Comparison of ENCODE assay signal across 6 cellular contexts in the genomic region with DNA sequence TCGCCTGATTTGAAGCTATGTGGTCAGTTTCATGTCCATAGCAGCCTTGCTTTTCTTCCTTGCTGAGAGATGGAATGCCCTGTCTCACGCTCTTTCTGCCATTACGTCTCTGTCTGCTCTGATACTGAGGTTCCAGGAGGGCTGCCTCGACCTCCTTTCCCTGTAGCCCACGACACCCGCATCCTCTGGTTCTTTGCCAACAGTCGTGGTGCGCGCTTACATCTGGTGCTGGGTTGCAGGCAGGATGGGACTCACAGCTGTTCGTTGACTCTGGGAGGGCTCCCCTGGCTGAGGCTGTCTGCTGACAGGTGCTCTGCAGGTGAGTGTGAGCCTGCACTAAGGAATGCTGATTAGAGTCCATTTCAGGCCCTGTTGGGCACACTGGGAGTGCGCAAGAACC.
A peak's percentile ranks its signal among the peaks of the same experiment; 100 is the strongest.
DNase-seq lines count a peak whose midpoint lies in the region; ATAC-seq, FAIRE-seq and TF ChIP-seq lines count a peak whose summit lies in the region.
"Not testable (repeated sequence)": the region's sequence is repeated elsewhere in the genome, so short reads cannot be mapped to it uniquely, and the experiment has no call there.

No MANE protein-coding gene starts in this region.

- not testable (repeated sequence) for TF ChIP-seq CTCF in Caco-2 (IDR thresholded peaks at IDR 0.05; ENCODE audit: insufficient read depth in 1 of 2, low read depth in 1 of 2, low read length in 1 of 2, severe bottlenecking in 1 of 2, unreplicated experiment in 1 of 2); kidney (IDR thresholded peaks at IDR 0.05; ENCODE audit: borderline replicate concordance, extremely low read depth, insufficient read depth); nephron progenitor cell (IDR thresholded peaks at IDR 0.05)

- H3K27me3 Mint-ChIP-seq in Caco-2 (ENCODE audit: insufficient read depth, unreplicated experiment); IgD-negative memory B cell; nephron progenitor cell (ENCODE audit: low read depth, poor library complexity): not testable (repeated sequence)

- not testable (repeated sequence) for H3K4me3 ChIP-seq in Caco-2 (ENCODE audit: low read depth, low read length); kidney (ENCODE audit: low read length in 2 of 2)

- H3K4me3 Mint-ChIP-seq in Caco-2 (ENCODE audit: unreplicated experiment); IgD-negative memory B cell; nephron progenitor cell; stimulated activated effector memory CD8-positive, alpha-beta T cell treated with anti-CD3 and anti-CD28 coated beads, Interleukin-12 subunit alpha, Interleukin-12 subunit beta, amount 100 ng/mL, for 72 hours: not testable (repeated sequence)

- H3K4me1 Mint-ChIP-seq in Caco-2 (ENCODE audit: low read depth, unreplicated experiment), result not testable (repeated sequence)
- H3K4me1 Mint-ChIP-seq in IgD-negative memory B cell (peaks cover 26 to 39% (median 29%) of the 10 kb centered on the region in 3 donors), nephron progenitor cell (peaks cover 12% of the 10 kb centered on the region)
- peaks cover 15% of the 10 kb centered on the region for H3K4me1 Mint-ChIP-seq in stimulated activated effector memory CD8-positive, alpha-beta T cell treated with anti-CD3 and anti-CD28 coated beads, Interleukin-12 subunit alpha, Interleukin-12 subunit beta, amount 100 ng/mL, for 72 hours

- POLR2A ChIA-PET in Caco-2 (lab: Charles Lee), result not testable (repeated sequence)

- not testable (repeated sequence) for FAIRE-seq in kidney (lab: Jason Lieb, UNC)

- H3K4me1 ChIP-seq in Caco-2; kidney (ENCODE audit: control insufficient read depth in 1 of 2, insufficient read depth in 1 of 2, low read depth in 1 of 2, low read length in 2 of 2): not testable (repeated sequence)

- intact Hi-C loops in Caco-2 (cut with micrococcal nuclease; ENCODE audit: unreplicated experiment); kidney (cut with DNase I): not testable (repeated sequence)

- H3K36me3 ChIP-seq in Caco-2 (ENCODE audit: control insufficient read depth, insufficient read depth, low read length); kidney (ENCODE audit: control insufficient read depth in 1 of 2, insufficient read depth in 2 of 2, low read length in 2 of 2): not testable (repeated sequence)

- not testable (repeated sequence) for H3K9ac ChIP-seq in kidney (ENCODE audit: low read length in 2 of 2)

- not testable (repeated sequence) for DNase-seq in Caco-2; activated naive CD4-positive, alpha-beta T cell treated with anti-CD3 and anti-CD28 coated beads, Interleukin-2, amount 50 U/mL, for 72 hours (ENCODE audit: low spot score in 2 of 2); nephron progenitor cell; stimulated activated effector memory CD8-positive, alpha-beta T cell treated with anti-CD3 and anti-CD28 coated beads, Interleukin-12 subunit alpha, Interleukin-12 subunit beta, amount 100 ng/mL, for 72 hours (ENCODE audit: low spot score in 2 of 2)
- DNase-seq in kidney, result peak; percentile 22

- H3K27ac Mint-ChIP-seq in Caco-2 (ENCODE audit: unreplicated experiment) (peak overlapping the region; percentile 3), IgD-negative memory B cell (peak overlapping the region in 2 of 3 donors; percentile 76 to 99), nephron progenitor cell (peak overlapping the region; percentile 94)
- H3K27ac Mint-ChIP-seq in activated naive CD4-positive, alpha-beta T cell treated with anti-CD3 and anti-CD28 coated beads, Interleukin-2, amount 50 U/mL, for 72 hours, result peak overlapping the region; percentile 19 to 44
- peak overlapping the region; percentile 82 for H3K27ac Mint-ChIP-seq in stimulated activated effector memory CD8-positive, alpha-beta T cell treated with anti-CD3 and anti-CD28 coated beads, Interleukin-12 subunit alpha, Interleukin-12 subunit beta, amount 100 ng/mL, for 72 hours

- not testable (repeated sequence) for ATAC-seq in activated naive CD4-positive, alpha-beta T cell treated with anti-CD3 and anti-CD28 coated beads, Interleukin-2, amount 50 U/mL, for 72 hours; stimulated activated effector memory CD8-positive, alpha-beta T cell treated with anti-CD3 and anti-CD28 coated beads, Interleukin-12 subunit alpha, Interleukin-12 subunit beta, amount 100 ng/mL, for 72 hours

- BruUV-seq in Caco-2 (replicated peaks; lab: Mats Ljungman, UMichigan), result not testable (repeated sequence)

- H3K27me3 ChIP-seq in Caco-2 (replicated peaks; ENCODE audit: control insufficient read depth, insufficient read depth, low read length), result not testable (repeated sequence)

- H3K9me3 ChIP-seq in Caco-2; kidney (ENCODE audit: control insufficient read depth in 1 of 2, low read length in 2 of 2): not testable (repeated sequence)

- not testable (repeated sequence) for H3K27ac ChIP-seq in kidney (ENCODE audit: low read depth in 2 of 2, low read length in 2 of 2)

- CTCF ChIA-PET in Caco-2 (lab: Charles Lee), result not testable (repeated sequence)

- H3K36me3 Mint-ChIP-seq in Caco-2 (ENCODE audit: insufficient read depth, unreplicated experiment), result peaks cover 10% of the 10 kb centered on the region
- H3K36me3 Mint-ChIP-seq in IgD-negative memory B cell; activated naive CD4-positive, alpha-beta T cell treated with anti-CD3 and anti-CD28 coated beads, Interleukin-2, amount 50 U/mL, for 72 hours: not testable (repeated sequence)
- peaks cover 19% of the 10 kb centered on the region for H3K36me3 Mint-ChIP-seq in nephron progenitor cell (ENCODE audit: low read depth)
- peaks cover 67% of the 10 kb centered on the region for H3K36me3 Mint-ChIP-seq in stimulated activated effector memory CD8-positive, alpha-beta T cell treated with anti-CD3 and anti-CD28 coated beads, Interleukin-12 subunit alpha, Interleukin-12 subunit beta, amount 100 ng/mL, for 72 hours

- not testable (repeated sequence) for H3K9me3 Mint-ChIP-seq in Caco-2 (ENCODE audit: unreplicated experiment); IgD-negative memory B cell; activated naive CD4-positive, alpha-beta T cell treated with anti-CD3 and anti-CD28 coated beads, Interleukin-2, amount 50 U/mL, for 72 hours; nephron progenitor cell; stimulated activated effector memory CD8-positive, alpha-beta T cell treated with anti-CD3 and anti-CD28 coated beads, Interleukin-12 subunit alpha, Interleukin-12 subunit beta, amount 100 ng/mL, for 72 hours

Comparison
In these comparisons a context has a peak if more than half of its experiments do, and no peak if none do; other contexts are left out.
1. H3K27ac Mint-ChIP-seq: peak in every context shown above with its lines; median percentile 94 in nephron progenitor cell; 88 in IgD-negative memory B cell; 82 in stimulated activated effector memory CD8-positive, alpha-beta T cell treated with anti-CD3 and anti-CD28 coated beads, Interleukin-12 subunit alpha, Interleukin-12 subunit beta, amount 100 ng/mL, for 72 hours; 32 in activated naive CD4-positive, alpha-beta T cell treated with anti-CD3 and anti-CD28 coated beads, Interleukin-2, amount 50 U/mL, for 72 hours; 3 in Caco-2.